18 cellular contexts compared by ENCODE assay signal in the genomic region with DNA sequence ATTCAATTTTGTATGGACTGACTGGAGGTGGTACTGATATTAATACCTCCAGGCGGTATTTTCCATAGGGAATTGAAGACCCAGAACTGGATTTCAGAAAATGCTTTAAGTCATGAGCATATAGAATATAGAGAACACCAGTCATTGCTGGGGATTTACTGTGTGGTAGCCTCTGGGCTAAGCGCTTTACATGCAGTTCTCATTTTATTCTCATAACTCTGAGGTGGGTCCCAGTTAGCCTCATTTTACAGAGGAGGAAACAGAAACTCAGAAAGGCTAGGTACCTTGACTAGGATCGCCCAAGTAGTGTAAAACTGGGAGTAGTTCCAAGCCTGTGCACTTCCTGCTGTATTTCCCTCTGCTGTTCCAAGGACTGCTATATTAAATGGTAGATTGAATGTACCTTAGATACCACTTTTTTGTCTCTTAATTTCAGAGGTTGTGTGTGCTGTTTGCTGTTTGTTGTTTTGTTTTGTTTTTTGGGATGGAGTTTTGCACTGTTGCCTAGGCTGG. TPM values are rescaled to one million over a fixed set of nuclear protein-coding genes. Genes with fewer than 3 reads are reported as not detected.
A peak's percentile ranks its signal among the peaks of the same experiment; 100 is the strongest.
DNase-seq lines count a peak whose midpoint lies in the region; ATAC-seq, FAIRE-seq and TF ChIP-seq lines count a peak whose summit lies in the region.
"Had no signal": no experiment of that assay in that cellular context is flagged by ENCODE, and none has a peak within 500 bp of the region (broad histone marks: within the 10 kb centered on the region; RNA-seq: fewer than 3 reads in every experiment).

No MANE protein-coding gene starts in this region.

- H2AFZ ChIP-seq in GM12878 (ENCODE audit: control insufficient read depth, low read depth, low read length): no peak overlapping the region

- TF ChIP-seq CTCF in GM12878 (IDR thresholded peaks at IDR 0.05 in 2 of 3, conservative IDR thresholded peaks at IDR 0.05 in 1 of 3; ENCODE audit: control insufficient read depth in 2 of 3, extremely low read depth in 1 of 3, insufficient read depth in 1 of 3, low read depth in 3 of 3, low read length in 3 of 3) (no peak), pancreas (IDR thresholded peaks at IDR 0.05) (no peak), endothelial cell (IDR thresholded peaks at IDR 0.05; ENCODE audit: unreplicated experiment) (no peak)

- H3K36me3 Mint-ChIP-seq in endothelial cell (ENCODE audit: low read depth, unreplicated experiment): no peaks in the 10 kb centered on the region

- no peaks in the 10 kb centered on the region for H3K36me3 ChIP-seq in GM12878 (ENCODE audit: control insufficient read depth in 2 of 2, insufficient read depth in 2 of 2, low read length in 1 of 2)
- no peaks in the 10 kb centered on the region for H3K36me3 ChIP-seq in pancreas
- H3K36me3 ChIP-seq: adrenal gland, ovary had no signal

- CTCF ChIA-PET in GM12878 (lab: Yijun Ruan, JAX): no interaction called here

- no TSS peak for BruUV-seq in GM12878 (replicated peaks; lab: Mats Ljungman, UMichigan)

- H3K27me3 Mint-ChIP-seq in endothelial cell (ENCODE audit: unreplicated experiment): peaks cover 1% of the 10 kb centered on the region
- H3K27me3 Mint-ChIP-seq: B cell; central memory CD8-positive, alpha-beta T cell had no signal

- H3K9me3 Mint-ChIP-seq in endothelial cell (ENCODE audit: unreplicated experiment): no peaks in the 10 kb centered on the region
- H3K9me3 Mint-ChIP-seq: activated T-helper 2 cell treated with anti-CD3 and anti-CD28 coated beads, Interferon-gamma antibody, Interleukin-2, Interleukin-4, amounts not matched to agents 10 μg/mL and 5 μg/mL and 100 μg/mL, durations not matched to agents 14 hours and 24 hours and 36 hours; central memory CD8-positive, alpha-beta T cell had no signal

- H3K4me2 ChIP-seq in GM12878 (ENCODE audit: control insufficient read depth, insufficient read depth): peak overlapping the region; percentile 43; the same call in 1 of the 2 replicates

- TF ChIP-seq EP300 in GM12878 (IDR thresholded peaks at IDR 0.05; ENCODE audit: borderline replicate concordance in 1 of 2, control insufficient read depth in 1 of 2, low read depth in 2 of 2, low read length in 2 of 2): no peak

- H3K4me3 Mint-ChIP-seq in endothelial cell (ENCODE audit: unreplicated experiment): no peak overlapping the region
- H3K4me3 Mint-ChIP-seq: B cell; central memory CD8-positive, alpha-beta T cell had no signal

- POLR2A ChIA-PET in GM12878 (lab: Charles Lee): no interaction called here

- DNase-seq in GM12878 (ENCODE audit: low read depth, low spot score) (no peak), pancreas (no peak), endothelial cell (ENCODE audit: low spot score) (no peak), NCI-H345 treated with DMSO at 0.1 percent for 48 hours (lab: John Stamatoyannopoulos, UW; ENCODE audit: unreplicated experiment) (no peak)
- DNase-seq: adrenal gland; DMS79; foreskin keratinocyte; ovary; SHP77; stimulated activated CD4-positive, alpha-beta T cell treated with anti-CD3 and anti-CD28 coated beads, Interleukin-4, amount 100 ng/mL, for 4 hours; testis had no signal

- H3K4me1 Mint-ChIP-seq in endothelial cell (ENCODE audit: unreplicated experiment): peaks cover 11% of the 10 kb centered on the region

- SMC1A ChIA-PET in GM12878 (lab: Charles Lee; ENCODE audit: uncharacterized antibody, unreplicated experiment): interaction anchor here (1.3 kb wide), 1 partner anchor 12 kb away, joined by 3 read pairs; no protein-coding TSS in a partner anchor

- H3K9me3 ChIP-seq in GM12878 (replicated peaks; ENCODE audit: control insufficient read depth, insufficient read depth, low read length) (no peaks in the 10 kb centered on the region), pancreas (no peaks in the 10 kb centered on the region)
- H3K9me3 ChIP-seq: adrenal gland, ovary, testis had no signal

- FAIRE-seq in GM12878 (lab: Jason Lieb, UNC) (no peak), pancreas (lab: Jason Lieb, UNC) (no peak)

- H3K79me2 ChIP-seq in GM12878 (ENCODE audit: control insufficient read depth, insufficient read depth, low read length): peaks cover 3% of the 10 kb centered on the region

- H4K20me1 ChIP-seq in GM12878 (ENCODE audit: control insufficient read depth, insufficient read depth): no peaks in the 10 kb centered on the region

- H3K27ac Mint-ChIP-seq in endothelial cell (ENCODE audit: unreplicated experiment): no peak overlapping the region
- H3K27ac Mint-ChIP-seq: activated T-helper 2 cell treated with anti-CD3 and anti-CD28 coated beads, Interferon-gamma antibody, Interleukin-2, Interleukin-4, amounts not matched to agents 10 μg/mL and 5 μg/mL and 100 μg/mL, durations not matched to agents 14 hours and 24 hours and 36 hours; B cell had no signal

- H3K27ac ChIP-seq in GM12878 (ENCODE audit: control insufficient read depth, insufficient read depth): peak overlapping the region; percentile 43
- peak overlapping the region in 2 of 4 donors; percentile 34 to 48 for H3K27ac ChIP-seq in pancreas
- H3K27ac ChIP-seq: foreskin keratinocyte had no signal

- intact Hi-C loops in GM12878 (cut with micrococcal nuclease; ENCODE audit: unreplicated experiment): no loop called here
- intact Hi-C loops in pancreas (cut with DNase I): no loop called here

- peak; percentile 36 for ATAC-seq in GM19023 (IDR thresholded peaks at IDR 0.05; ENCODE audit: unreplicated experiment)
- peak; percentile 47 for ATAC-seq in HG02642 (IDR thresholded peaks at IDR 0.05; ENCODE audit: poor library complexity, unreplicated experiment)
- peak; percentile 53 for ATAC-seq in GM12878
- ATAC-seq in pancreas: peak; percentile 63 to 80 (median 72)
- no peak for ATAC-seq in GM18870 (IDR thresholded peaks at IDR 0.05; ENCODE audit: unreplicated experiment)
- ATAC-seq: foreskin keratinocyte had no signal

- WGBS in GM12878 (ENCODE audit: insufficient coverage, insufficient replicate concordance, low lambda C conversion rate, missing lambda C conversion rate): 62% methylated on average over 3 of the region's 3 CpGs
- WGBS in pancreas, 2 donors: 77 to 83% methylated on average over 3 of the region's 3 CpGs

- no peak for TF ChIP-seq RAD21 in GM12878 (IDR thresholded peaks at IDR 0.05; ENCODE audit: insufficient read depth, low read depth, low read length)

- H3K27me3 ChIP-seq in GM12878 (replicated peaks in 1 of 2; ENCODE audit: control insufficient read depth in 2 of 2, insufficient read depth in 2 of 2, low read length in 1 of 2) (no peaks in the 10 kb centered on the region), pancreas (no peaks in the 10 kb centered on the region)
- H3K27me3 ChIP-seq: adrenal gland, foreskin keratinocyte, ovary, testis had no signal

- H3K4me1 ChIP-seq in GM12878 (ENCODE audit: control insufficient read depth, insufficient read depth, low read length) (peaks cover 30% of the 10 kb centered on the region), pancreas (peaks cover 0 to 29% (median 15%) of the 10 kb centered on the region in 3 donors)

- RAD21 ChIA-PET in GM12878 (lab: Charles Lee; ENCODE audit: unreplicated experiment): no interaction called here

- no peak overlapping the region for H3K9ac ChIP-seq in GM12878 (ENCODE audit: control insufficient read depth, insufficient read depth, low read length)

- in situ Hi-C loops in GM12878 (cut with MboI): no loop called here

- TF ChIP-seq POLR2A in GM12878 (IDR thresholded peaks at IDR 0.05; ENCODE audit: low read depth, low read length): no peak

- H3K4me3 ChIP-seq in GM12878: no peak overlapping the region
- no peak overlapping the region for H3K4me3 ChIP-seq in pancreas
- H3K4me3 ChIP-seq: adrenal gland, ovary, skin epidermis, testis had no signal

TF ChIP-seq in GM12878, 131 proteins besides CTCF, POLR2A, EP300 and RAD21:
- TF ChIP-seq POU2F2 (IDR thresholded peaks at IDR 0.05; ENCODE audit: borderline replicate concordance, low read depth, low read length) (no peak), ZNF274 (IDR thresholded peaks at IDR 0.05; ENCODE audit: insufficient read depth, insufficient read length) (no peak), DPF2 (IDR thresholded peaks at IDR 0.05) (no peak)

RNA-seq across cellular contexts. Expression of a gene that starts 13.8 kb away (rescaled TPM):
- 21.4 and 23.9 TPM in 2 replicates for total RNA-seq in GM12878 (2013; cell fraction: nucleolus; rRNA removed)
- total RNA-seq in GM12878 (2014; rRNA removed): 14.4 and 15.4 TPM in 2 replicates
- 13.4 TPM in 2 replicates for total RNA-seq in GM12878 (2014; rRNA removed; fragmentation: Illumina TruSeq; extraction: Trizol)
- total RNA-seq in GM12878 (2021): 21.2 and 22.6 TPM in 2 replicates
- polyA plus RNA-seq in GM12878 (2011; ENCODE audit: low read depth): 9.2 TPM
- polyA plus RNA-seq in GM12878 (2011; rRNA removed): 11.5 and 14.5 TPM in 2 replicates
- polyA plus RNA-seq in GM12878 (2011; cell fraction: cytosol; rRNA removed): 9.0 and 10.3 TPM in 2 replicates
- 3.5 and 4.3 TPM in 2 replicates for polyA plus RNA-seq in GM12878 (2011; cell fraction: nucleus; rRNA removed)
- 9.1 and 12.0 TPM in 2 replicates for polyA plus RNA-seq in GM12878 (2012)
- polyA plus RNA-seq in GM12878 (2014; fragmentation: Illumina TruSeq; extraction: Trizol): 13.3 and 15.0 TPM in 2 replicates
- 1 to 10 TPM; 5.0 to 5.2 TPM for polyA plus RNA-seq in GM12878 (2014; fragmentation: Nextera tagmentation; extraction: Ambion mirVana)
- polyA plus RNA-seq in GM12878 (2014; rRNA removed): 9.5 and 11.5 TPM in 2 replicates
- polyA plus RNA-seq in GM12878 (2016; fragmentation: Nextera tagmentation; extraction: Ambion mirVana): 10 to 100 TPM in 1 of 2 experiments, 1 to 10 TPM in 1; 2.4 to 15.6 TPM
- polyA minus RNA-seq in GM12878 (2011; rRNA and poly(A)+ RNA removed): 27.1 and 32.2 TPM in 2 replicates
- polyA minus RNA-seq in GM12878 (2011; cell fraction: cytosol; rRNA and poly(A)+ RNA removed): 6.1 and 8.7 TPM in 2 replicates
- 4.8 and 7.1 TPM in 2 replicates for polyA minus RNA-seq in GM12878 (2011; cell fraction: nucleus; rRNA and poly(A)+ RNA removed)
- 10 to 100 TPM; 18.6 to 32.3 (median 20.5) TPM for total RNA-seq in pancreas
- polyA plus RNA-seq in pancreas: 1 to 10 TPM; 4.6 to 7.0 TPM
- total RNA-seq in endothelial cell (ENCODE audit: unreplicated experiment): 69.7 TPM
